In genomic region chr1:228064741-228065542, GRCh38 we compare ENCODE assay signal across 24 cellular contexts. TPM values are rescaled to one million over a fixed set of nuclear protein-coding genes. Genes with fewer than 3 reads are reported as not detected.
"Had no signal": no experiment of that assay in that cellular context is flagged by ENCODE, and none has a peak within 500 bp of the region (broad histone marks: within the 10 kb centered on the region; RNA-seq: fewer than 3 reads in every experiment).

No MANE protein-coding gene starts in this region.

- H3K9me3 ChIP-seq: heart left ventricle, left lung, pancreas, psoas muscle, testis, vagina had no signal

- H3K4me2 ChIP-seq: smooth muscle cell had no signal

- H3K27me3 ChIP-seq: pancreas, testis had no signal

- H3K27ac ChIP-seq: heart left ventricle, left lung, pancreas, psoas muscle, testis, vagina had no signal

- H3K4me3 ChIP-seq: heart left ventricle, left lung, pancreas, psoas muscle, smooth muscle cell, testis, vagina had no signal

- H3K4me1 ChIP-seq: pancreas had no signal

- DNase-seq: activated B cell treated with CpG ODN at 0.5 μM for 24 hours; activated CD8-positive, alpha-beta memory T cell treated with anti-CD3 and anti-CD28 coated beads, Interleukin-2, amount 10 ng/mL, durations not matched to agents 7 days and 5 days; activated CD8-positive, alpha-beta T cell treated with anti-CD3 and anti-CD28 coated beads, Interleukin-2, amount 10 ng/mL, durations not matched to agents 7 days and 5 days; activated naive CD4-positive, alpha-beta T cell treated with anti-CD3 and anti-CD28 coated beads for 36 hours; activated naive CD8-positive, alpha-beta T cell treated with anti-CD3 and anti-CD28 coated beads, Interleukin-2, amount 10 ng/mL, durations not matched to agents 7 days and 5 days; central memory CD4-positive, alpha-beta T cell; foreskin fibroblast; naive B cell; nephron progenitor cell; stimulated activated CD4-positive, alpha-beta T cell treated with anti-CD3 and anti-CD28 coated beads, Interleukin-15, amount 100 ng/mL, for 24 hours; stimulated activated CD4-positive, alpha-beta T cell treated with anti-CD3 and anti-CD28 coated beads, Interleukin-2, amount 100 ng/mL, for 24 hours; stimulated activated naive CD4-positive, alpha-beta T cell; T-cell; testis; trophoblast cell had no signal

- H3K36me3 ChIP-seq: heart left ventricle, left lung, pancreas, vagina had no signal

RNA-seq across cellular contexts. Expression of gene WNT3A, which starts 58.1 kb away (rescaled TPM):
- total RNA-seq: activated B cell treated with CpG ODN at 0.5 μM for 24 hours; activated CD8-positive, alpha-beta memory T cell treated with anti-CD3 and anti-CD28 coated beads, Interleukin-2, amount 10 ng/mL, durations not matched to agents 7 days and 5 days; activated CD8-positive, alpha-beta T cell treated with anti-CD3 and anti-CD28 coated beads, Interleukin-2, amount 10 ng/mL, durations not matched to agents 7 days and 5 days; activated naive CD4-positive, alpha-beta T cell treated with anti-CD3 and anti-CD28 coated beads for 36 hours; activated naive CD8-positive, alpha-beta T cell treated with anti-CD3 and anti-CD28 coated beads, Interleukin-2, amount 10 ng/mL, durations not matched to agents 7 days and 5 days; activated T-helper 2 cell treated with anti-CD3 and anti-CD28 coated beads, Interferon-gamma antibody, Interleukin-2, Interleukin-4, amounts not matched to agents 10 μg/mL and 5 μg/mL and 100 μg/mL, durations not matched to agents 14 hours and 24 hours and 36 hours; astrocyte; heart left ventricle; lung microvascular endothelial cell; pancreas; psoas muscle; vagina had no signal
- polyA plus RNA-seq: heart left ventricle, psoas muscle, smooth muscle cell had no signal
